Comparison of ENCODE assay signal across 8 cellular contexts in the genomic region with DNA sequence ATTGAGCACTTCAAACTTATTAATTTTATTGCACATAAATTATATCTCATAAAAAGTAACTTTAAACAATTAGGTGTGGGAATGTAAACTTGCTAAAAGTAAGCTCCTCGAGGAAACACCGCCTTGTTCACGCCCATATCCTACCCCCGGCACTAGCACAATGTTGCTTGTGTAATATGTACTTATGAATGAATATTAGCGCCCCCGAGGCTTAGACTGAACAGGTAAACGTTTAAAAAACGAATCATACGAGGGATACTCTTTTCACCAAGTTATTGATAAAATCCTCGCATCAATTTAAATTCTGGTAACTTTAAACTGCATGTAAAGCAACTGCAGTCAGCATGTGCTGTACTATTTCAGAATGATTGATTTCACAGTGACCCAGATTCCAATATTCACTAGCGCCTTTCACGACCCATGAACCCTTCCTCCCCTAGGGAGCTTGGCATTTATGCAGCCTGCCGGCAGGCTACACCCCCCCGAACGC. TPM values are rescaled to one million over a fixed set of nuclear protein-coding genes. Genes with fewer than 3 reads are reported as not detected.
A peak's percentile ranks its signal among the peaks of the same experiment; 100 is the strongest.
DNase-seq lines count a peak whose midpoint lies in the region; ATAC-seq and TF ChIP-seq lines count a peak whose summit lies in the region.

No MANE protein-coding gene starts in this region.

- ATAC-seq in HG02852 (IDR thresholded peaks at IDR 0.05; ENCODE audit: unreplicated experiment) = peak; percentile 15
- ATAC-seq in upper lobe of left lung (ENCODE audit: low FRiP score in 2 of 2) = peak; percentile 6 to 39

- no peaks in the 10 kb centered on the region for H3K9me3 Mint-ChIP-seq in activated T-cell treated with anti-CD3 and anti-CD28 coated beads, Interleukin-2, amount 50 U/mL, for 24 hours

- H3K4me1 ChIP-seq in breast epithelium (no peaks in the 10 kb centered on the region), upper lobe of left lung (peaks cover 0 to 11% (median 5%) of the 10 kb centered on the region in 4 donors)

- H3K27ac ChIP-seq in breast epithelium (peak overlapping the region; percentile 77 to 85), upper lobe of left lung (peak overlapping the region; percentile 78 to 86 (median 84))

- H3K9me3 ChIP-seq in breast epithelium = no peaks in the 10 kb centered on the region
- no peaks in the 10 kb centered on the region for H3K9me3 ChIP-seq in upper lobe of left lung

- peaks cover 50% of the 10 kb centered on the region for H3K36me3 Mint-ChIP-seq in activated T-cell treated with anti-CD3 and anti-CD28 coated beads, Interleukin-2, amount 50 U/mL, for 24 hours (ENCODE audit: low read depth)

- no peaks in the 10 kb centered on the region for H3K27me3 Mint-ChIP-seq in activated T-cell treated with anti-CD3 and anti-CD28 coated beads, Interleukin-2, amount 50 U/mL, for 24 hours

- no peak for DNase-seq in activated T-cell treated with anti-CD3 and anti-CD28 coated beads, Interleukin-2, amount 50 U/mL, for 24 hours
- no peak for DNase-seq in activated T-cell treated with anti-CD3 and anti-CD28 coated beads, Interleukin-2, amount 50 U/mL, for 1 hour
- DNase-seq in NCI-H526 treated with DMSO at 0.1 percent for 48 hours (lab: John Stamatoyannopoulos, UW) (peak; percentile 67), breast epithelium (ENCODE audit: low spot score in 2 of 2) (no peak), lower leg skin (ENCODE audit: low spot score in 2 of 2) (no peak), upper lobe of left lung (peak in 1 of 2 donors; percentile 28), hypothalamus (lab: John Stamatoyannopoulos, UW) (no peak)

- no peaks in the 10 kb centered on the region for H3K36me3 ChIP-seq in breast epithelium
- peaks cover 0 to 7% (median 0%) of the 10 kb centered on the region in 4 donors for H3K36me3 ChIP-seq in upper lobe of left lung

- TF ChIP-seq POLR2A in breast epithelium (IDR thresholded peaks at IDR 0.05) (no peak), lower leg skin (IDR thresholded peaks at IDR 0.05) (no peak), upper lobe of left lung (IDR thresholded peaks at IDR 0.05) (no peak)

- H3K4me3 ChIP-seq in breast epithelium (peak overlapping the region; percentile 86 to 95 (median 89)), lower leg skin (ENCODE audit: low read depth, poor library complexity, severe bottlenecking) (peak overlapping the region; percentile 91), upper lobe of left lung (peak overlapping the region; percentile 71 to 90 (median 78))

- no peak for TF ChIP-seq EP300 in upper lobe of left lung (IDR thresholded peaks at IDR 0.05)

- H3K4me1 Mint-ChIP-seq in activated T-cell treated with anti-CD3 and anti-CD28 coated beads, Interleukin-2, amount 50 U/mL, for 24 hours (ENCODE audit: low read depth) = peaks cover 49% of the 10 kb centered on the region

- 1% methylated on average over 15 of the region's 15 CpGs for WGBS in lower leg skin, 2 donors
- WGBS in upper lobe of left lung, 2 donors = 1 to 2% methylated on average over 15 of the region's 15 CpGs

- peak overlapping the region; percentile 97 for H3K27ac Mint-ChIP-seq in activated T-cell treated with anti-CD3 and anti-CD28 coated beads, Interleukin-2, amount 50 U/mL, for 24 hours

- H3K27me3 ChIP-seq in breast epithelium (no peaks in the 10 kb centered on the region), upper lobe of left lung (no peaks in the 10 kb centered on the region)

- intact Hi-C loops in breast epithelium (cut with DNase I; ENCODE audit: low total_unique reads) (no loop called here), lower leg skin (cut with DNase I; ENCODE audit: low total_unique reads) (no loop called here)

- TF ChIP-seq CTCF in breast epithelium (IDR thresholded peaks at IDR 0.05) = no peak
- TF ChIP-seq CTCF in lower leg skin (IDR thresholded peaks at IDR 0.05) = no peak
- no peak for TF ChIP-seq CTCF in upper lobe of left lung (IDR thresholded peaks at IDR 0.05)

- H3K4me3 Mint-ChIP-seq in activated T-cell treated with anti-CD3 and anti-CD28 coated beads, Interleukin-2, amount 50 U/mL, for 24 hours = peak overlapping the region; percentile 98

RNA-seq across cellular contexts. Expression of a gene that starts 0.6 kb away (rescaled TPM):
- total RNA-seq in breast epithelium (10 to 100 TPM in 2 of 3 donors, 1 to 10 TPM in 1; 9.9 to 28.5 (median 18.4) TPM), lower leg skin (10 to 100 TPM; 10.1 to 21.9 (median 14.8) TPM), upper lobe of left lung (10 to 100 TPM in 5 of 6 donors, 1 to 10 TPM in 1; 4.2 to 19.6 (median 15.0) TPM)

RNA-seq across cellular contexts. Expression of a gene that starts 49.8 kb away (rescaled TPM):
- total RNA-seq in breast epithelium (not detected), lower leg skin (under 1 TPM in 3 of 4 donors, not detected in 1; 0.34 to 0.68 (median 0.34) TPM), upper lobe of left lung (not detected)
